ENCODE assay signal across 22 cellular contexts in genomic region chr2:112311932-112312331, GRCh38. TPM values are rescaled to one million over a fixed set of nuclear protein-coding genes. Genes with fewer than 3 reads are reported as not detected.
A peak's percentile ranks its signal among the peaks of the same experiment; 100 is the strongest.
DNase-seq lines count a peak whose midpoint lies in the region; ATAC-seq, FAIRE-seq and TF ChIP-seq lines count a peak whose summit lies in the region.
"Had no signal": no experiment of that assay in that cellular context is flagged by ENCODE, and none has a peak within 500 bp of the region (broad histone marks: within the 10 kb centered on the region; RNA-seq: fewer than 3 reads in every experiment).

No MANE protein-coding gene starts in this region.

- H3K27me3 ChIP-seq in K562 (ENCODE audit: control insufficient read depth in 2 of 2, insufficient read depth in 2 of 2, low read length in 2 of 2) = no peaks in the 10 kb centered on the region
- H3K27me3 ChIP-seq: BLaER1 had no signal

- H3K4me3 ChIP-seq in K562 = no peak overlapping the region
- H3K4me3 ChIP-seq: BLaER1, GM12878, GM23338, HAP-1 had no signal

- no peaks in the 10 kb centered on the region for H3K9me3 ChIP-seq in K562 (replicated peaks; ENCODE audit: control insufficient read depth, insufficient read depth, low read depth, low read length)
- H3K9me3 ChIP-seq: BLaER1, Caco-2, HAP-1 had no signal

- no peaks in the 10 kb centered on the region for H3K79me2 ChIP-seq in K562 (ENCODE audit: control insufficient read depth, insufficient read depth, low read length)

- CTCF ChIA-PET in K562 (lab: Yijun Ruan, JAX; ENCODE audit: low intra/inter-chr PET ratio) = no interaction called here

- no peak overlapping the region for H3K9ac ChIP-seq in K562 (ENCODE audit: insufficient read depth in 1 of 2, low read depth in 2 of 2, low read length in 2 of 2)
- H3K9ac ChIP-seq: BLaER1 had no signal

- H3K4me1 ChIP-seq in K562 (replicated peaks in 1 of 2; ENCODE audit: control insufficient read depth in 2 of 2, insufficient read depth in 2 of 2, low read length in 2 of 2) = no peaks in the 10 kb centered on the region
- H3K4me1 ChIP-seq: BLaER1, HAP-1 had no signal

- peak overlapping the region; percentile 24 for H3K27ac Mint-ChIP-seq in activated naive CD4-positive, alpha-beta T cell treated with anti-CD3 and anti-CD28 coated beads, Interleukin-2, amount 50 U/mL, for 24 hours
- H3K27ac Mint-ChIP-seq: B cell; CD8-positive, alpha-beta T cell; GM23338; HFFc6 had no signal

- no peak for TF ChIP-seq RAD21 in K562 (CRISPR knock-in tag; conservative IDR thresholded peaks at IDR 0.05 in 1 of 2, IDR thresholded peaks at IDR 0.05 in 1 of 2)

- no peak for TF ChIP-seq POLR2A in K562 (conservative IDR thresholded peaks at IDR 0.05)
- TF ChIP-seq POLR2A in H54 (IDR thresholded peaks at IDR 0.05; ENCODE audit: low read depth, low read length) = no peak

- H3K27me3 Mint-ChIP-seq in activated naive CD4-positive, alpha-beta T cell treated with anti-CD3 and anti-CD28 coated beads, Interleukin-2, amount 50 U/mL, for 24 hours = no peaks in the 10 kb centered on the region
- H3K27me3 Mint-ChIP-seq: B cell; CD4-positive, CD25-positive, alpha-beta regulatory T cell had no signal

- DNase-seq in activated naive CD4-positive, alpha-beta T cell treated with Interleukin-2 at 50 U/mL for 16 hours = no peak
- DNase-seq in K562 (ENCODE audit: extremely low read depth in 1 of 4, low spot score in 3 of 4) (no peak), SK-N-DZ (ENCODE audit: low spot score) (no peak), 8988T (no peak), H54 (ENCODE audit: insufficient read length, low spot score) (no peak)
- DNase-seq: Caco-2; CD4-positive, CD25-positive, alpha-beta regulatory T cell; CD8-positive, alpha-beta T cell; DMS153; DND-41; GDM1; HFFc6 had no signal

- H3K36me3 ChIP-seq in K562 (ENCODE audit: control insufficient read depth, insufficient read depth, low read length) = no peaks in the 10 kb centered on the region
- H3K36me3 ChIP-seq: BLaER1, HAP-1 had no signal

- POLR2A ChIA-PET in K562 (lab: Yijun Ruan, JAX) = no interaction called here

- intact Hi-C loops in K562 (cut with micrococcal nuclease) = no loop called here

- no peak for TF ChIP-seq CTCF in K562 (IDR thresholded peaks at IDR 0.05 in 2 of 3, conservative IDR thresholded peaks at IDR 0.05 in 1 of 3; ENCODE audit: insufficient read depth in 2 of 3, low read depth in 1 of 3, low read length in 3 of 3)

- H2AFZ ChIP-seq in K562 (ENCODE audit: low read depth, low read length) = no peak overlapping the region
- H2AFZ ChIP-seq: GM23338 had no signal

- no peaks in the 10 kb centered on the region for H3K9me3 Mint-ChIP-seq in activated naive CD4-positive, alpha-beta T cell treated with anti-CD3 and anti-CD28 coated beads, Interleukin-2, amount 50 U/mL, for 24 hours
- H3K9me3 Mint-ChIP-seq: CD4-positive, CD25-positive, alpha-beta regulatory T cell; CD8-positive, alpha-beta T cell; GM23338; HFFc6 had no signal

- ATAC-seq in K562 = no peak
- ATAC-seq: CD8-positive, alpha-beta T cell; GM12878; GM23338 had no signal

- H4K20me1 ChIP-seq in K562 (replicated peaks; ENCODE audit: control insufficient read depth, insufficient read depth, low read length) = no peaks in the 10 kb centered on the region
- H4K20me1 ChIP-seq: BLaER1 had no signal

- no peak overlapping the region for H3K4me3 Mint-ChIP-seq in activated naive CD4-positive, alpha-beta T cell treated with anti-CD3 and anti-CD28 coated beads, Interleukin-2, amount 50 U/mL, for 24 hours
- H3K4me3 Mint-ChIP-seq: B cell; CD4-positive, CD25-positive, alpha-beta regulatory T cell; CD8-positive, alpha-beta T cell; GM23338; HFFc6 had no signal

- H3K4me1 Mint-ChIP-seq in activated naive CD4-positive, alpha-beta T cell treated with anti-CD3 and anti-CD28 coated beads, Interleukin-2, amount 50 U/mL, for 24 hours = no peaks in the 10 kb centered on the region
- H3K4me1 Mint-ChIP-seq: B cell; CD4-positive, CD25-positive, alpha-beta regulatory T cell; GM23338 had no signal

- no peaks in the 10 kb centered on the region for H3K9me1 ChIP-seq in K562 (ENCODE audit: control insufficient read depth, insufficient read depth, low read length)

- H3K4me2 ChIP-seq in K562 (ENCODE audit: insufficient read depth, low read length) = no peak overlapping the region
- H3K4me2 ChIP-seq: BLaER1, GM23338 had no signal

- TF ChIP-seq EP300 in K562 (IDR thresholded peaks at IDR 0.05; ENCODE audit: low read length) = no peak

- no TSS peak for BruUV-seq in K562 (replicated peaks; lab: Mats Ljungman, UMichigan)

- in situ Hi-C loops in K562 (cut with MboI) = no loop called here

- H3K36me3 Mint-ChIP-seq in activated naive CD4-positive, alpha-beta T cell treated with anti-CD3 and anti-CD28 coated beads, Interleukin-2, amount 50 U/mL, for 24 hours = peaks cover 15% of the 10 kb centered on the region

- FAIRE-seq in G401.6 (lab: Jason Lieb, UNC) (peak; percentile 39), K562 (lab: Jason Lieb, UNC) (no peak), H54 (lab: Jason Lieb, UNC) (no peak)
- FAIRE-seq: GM12878, GM19239 had no signal

- no peak overlapping the region for H3K27ac ChIP-seq in K562 (ENCODE audit: extremely low read depth, low read depth, low read length)
- H3K27ac ChIP-seq: 22Rv1, BLaER1, C4-2B had no signal

TF ChIP-seq in K562, 482 proteins besides CTCF, POLR2A, EP300 and RAD21:
- TF ChIP-seq ZNF316 (IDR thresholded peaks at IDR 0.05) = peak; percentile 89
- no peak for TF ChIP-seq DLX4 (CRISPR knock-in tag; IDR thresholded peaks at IDR 0.05)
- TF ChIP-seq MAFF (IDR thresholded peaks at IDR 0.05; ENCODE audit: low read length) = peak; percentile 12; the same call in 1 of the 2 replicates
- peak; percentile 41; the same call in 1 of the 2 replicates for TF ChIP-seq MAFG (tag; conservative IDR thresholded peaks at IDR 0.05)
- TF ChIP-seq FOXK1 (CRISPR knock-in tag; IDR thresholded peaks at IDR 0.05; ENCODE audit: borderline replicate concordance) = no peak
- no peak for TF ChIP-seq ZNF3 (CRISPR knock-in tag; IDR thresholded peaks at IDR 0.05)
- TF ChIP-seq C11orf30 (IDR thresholded peaks at IDR 0.05; ENCODE audit: low read depth) = peak; percentile 69; the same call in 1 of the 2 replicates

RNA-seq across cellular contexts. Expression of gene ZC3H6, which starts 36.5 kb away (rescaled TPM):
- total RNA-seq in K562 (2011; cell fraction: chromatin; rRNA removed; ENCODE audit: low replicate concordance) = 2.2 and 7.9 TPM in 2 replicates
- 1.0 and 1.4 TPM in 2 replicates for total RNA-seq in K562 (2011; cell fraction: nucleolus; rRNA removed)
- total RNA-seq in K562 (2011; cell fraction: nucleoplasm; rRNA removed) = 3.1 and 3.6 TPM in 2 replicates
- total RNA-seq in K562 (2014; rRNA removed) (1.3 and 1.6 TPM in 2 replicates), K562 (2014; rRNA removed; fragmentation: Illumina TruSeq; extraction: Trizol) (1.9 and 4.2 TPM in 2 replicates), K562 (2015; rRNA removed; fragmentation: Illumina TruSeq; extraction: Trizol) (1.5 and 1.9 TPM in 2 replicates), K562 (2021) (1.9 and 2.6 TPM in 2 replicates)
- polyA plus RNA-seq in K562 (2011; rRNA removed) (1.5 and 2.5 TPM in 2 replicates), K562 (2014; fragmentation: Illumina TruSeq; extraction: Trizol) (1.2 and 2.1 TPM in 2 replicates), K562 (2014; fragmentation: Nextera tagmentation; extraction: Ambion mirVana) (under 1 TPM; 0.45 to 0.53 TPM), K562 (2014; rRNA removed) (1.7 and 2.5 TPM in 2 replicates)
- polyA plus RNA-seq in K562 (2011; cell fraction: cytosol; rRNA removed) = 0.37 and 1.2 TPM in 2 replicates
- 2.2 and 3.8 TPM in 2 replicates for polyA plus RNA-seq in K562 (2011; cell fraction: nucleus; rRNA removed)
- polyA plus RNA-seq in K562 (2012) = 1.8 and 2.0 TPM in 2 replicates
- 1.6 and 4.5 TPM in 2 replicates for polyA minus RNA-seq in K562 (2011; rRNA and poly(A)+ RNA removed)
- 0.76 and 2.0 TPM in 2 replicates for polyA minus RNA-seq in K562 (2011; cell fraction: cytosol; rRNA and poly(A)+ RNA removed)
- polyA minus RNA-seq in K562 (2011; cell fraction: nucleus; rRNA and poly(A)+ RNA removed) = 1.1 and 3.6 TPM in 2 replicates
- polyA plus RNA-seq in SK-N-DZ (2014; cell fraction: cytosol; rRNA removed) = 3.3 and 3.5 TPM in 2 replicates
- 2.5 and 3.5 TPM in 2 replicates for polyA plus RNA-seq in SK-N-DZ (2014; cell fraction: nucleus; rRNA removed)

RNA-seq across cellular contexts. Expression of gene ZC3H8, which starts 57.1 kb away (rescaled TPM):
- 27.3 and 80.4 TPM in 2 replicates for total RNA-seq in K562 (2011; cell fraction: chromatin; rRNA removed; ENCODE audit: low replicate concordance)
- 10.7 and 10.8 TPM in 2 replicates for total RNA-seq in K562 (2011; cell fraction: nucleolus; rRNA removed)
- total RNA-seq in K562 (2011; cell fraction: nucleoplasm; rRNA removed) = 15.0 and 17.5 TPM in 2 replicates
- total RNA-seq in K562 (2014; rRNA removed) (18.6 and 20.3 TPM in 2 replicates), K562 (2014; rRNA removed; fragmentation: Illumina TruSeq; extraction: Trizol) (40.6 and 41.5 TPM in 2 replicates), K562 (2015; rRNA removed; fragmentation: Illumina TruSeq; extraction: Trizol) (29.6 and 33.3 TPM in 2 replicates), K562 (2021) (17.2 and 17.7 TPM in 2 replicates)
- polyA plus RNA-seq in K562 (2011; rRNA removed) (9.8 and 11.6 TPM in 2 replicates), K562 (2014; fragmentation: Illumina TruSeq; extraction: Trizol) (24.6 and 31.7 TPM in 2 replicates), K562 (2014; fragmentation: Nextera tagmentation; extraction: Ambion mirVana) (10 to 100 TPM; 26.1 to 27.5 TPM), K562 (2014; rRNA removed) (25.7 and 31.0 TPM in 2 replicates)
- polyA plus RNA-seq in K562 (2011; cell fraction: cytosol; rRNA removed) = 1.1 and 2.7 TPM in 2 replicates
- polyA plus RNA-seq in K562 (2011; cell fraction: nucleus; rRNA removed) = 8.2 and 8.4 TPM in 2 replicates
- 15.0 and 22.0 TPM in 2 replicates for polyA plus RNA-seq in K562 (2012)
- polyA minus RNA-seq in K562 (2011; rRNA and poly(A)+ RNA removed) = 9.2 and 14.5 TPM in 2 replicates
- 4.2 and 4.9 TPM in 2 replicates for polyA minus RNA-seq in K562 (2011; cell fraction: cytosol; rRNA and poly(A)+ RNA removed)
- 4.6 and 10.4 TPM in 2 replicates for polyA minus RNA-seq in K562 (2011; cell fraction: nucleus; rRNA and poly(A)+ RNA removed)
- polyA plus RNA-seq in SK-N-DZ (2014; cell fraction: cytosol; rRNA removed) = 13.8 and 14.7 TPM in 2 replicates
- 19.4 and 68.7 TPM in 2 replicates for polyA plus RNA-seq in SK-N-DZ (2014; cell fraction: nucleus; rRNA removed)
